Comparison of ENCODE assay signal across 8 cellular contexts in the genomic region with DNA sequence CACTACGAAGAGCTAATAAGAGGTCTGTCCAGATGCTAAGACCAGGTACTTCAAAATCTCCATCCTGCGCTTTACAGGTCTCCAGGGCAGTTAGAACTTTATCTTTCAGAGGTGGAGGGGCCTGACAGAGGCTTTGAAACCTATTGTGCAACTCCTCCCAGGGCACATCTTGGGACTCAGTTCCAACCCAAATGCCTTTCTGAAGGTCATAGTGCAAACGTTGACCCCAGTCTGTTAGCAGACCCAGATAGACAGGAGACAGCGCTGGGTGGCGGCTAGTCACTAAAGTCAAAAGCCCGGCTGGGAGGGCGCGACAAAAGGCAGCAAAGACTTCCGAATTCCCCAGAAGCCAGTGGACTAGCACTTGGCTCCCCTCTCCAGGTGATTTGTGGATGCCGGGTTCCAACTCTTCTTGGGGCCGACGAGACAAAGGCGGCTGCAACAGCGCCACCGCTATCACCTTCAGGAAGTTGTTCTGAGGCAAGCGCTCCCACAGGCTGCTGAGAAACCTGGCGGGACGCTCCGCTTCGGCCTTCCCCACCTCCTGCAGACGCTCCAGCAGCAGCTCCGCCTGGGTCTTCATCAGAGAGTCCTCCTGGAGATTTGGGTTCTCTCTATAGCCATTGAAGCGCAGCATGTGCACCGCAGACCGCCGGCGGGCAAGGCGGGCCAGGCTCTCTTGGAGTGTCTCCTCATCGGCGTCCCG. TPM values are rescaled to one million over a fixed set of nuclear protein-coding genes. Genes with fewer than 3 reads are reported as not detected.
DNase-seq lines count a peak whose midpoint lies in the region; ATAC-seq and TF ChIP-seq lines count a peak whose summit lies in the region.

No MANE protein-coding gene starts in this region.

- H3K23ac ChIP-seq in mesendoderm (ENCODE audit: low read length): no peak overlapping the region

- H2BK15ac ChIP-seq in mesendoderm (replicated peaks; ENCODE audit: low read depth): no peak overlapping the region

- H3K27ac ChIP-seq in mesendoderm (ENCODE audit: low read depth, low read length): peak overlapping the region; percentile 86

- H3K4me1 ChIP-seq in BE2C: no peaks in the 10 kb centered on the region
- H3K4me1 ChIP-seq in mesendoderm (ENCODE audit: control insufficient read depth, low read depth, low read length): no peaks in the 10 kb centered on the region

- H3K4me1 Mint-ChIP-seq in effector memory CD8-positive, alpha-beta T cell (ENCODE audit: low read depth in 2 of 2): peaks cover 23 to 34% of the 10 kb centered on the region in 2 donors

- H3K79me2 ChIP-seq in mesendoderm (ENCODE audit: control insufficient read depth, insufficient read depth, low read length): peaks cover 4% of the 10 kb centered on the region

- peaks cover 22% of the 10 kb centered on the region for H3K36me3 Mint-ChIP-seq in effector memory CD8-positive, alpha-beta T cell (ENCODE audit: insufficient read depth)

- H3K27me3 ChIP-seq in BE2C: no peaks in the 10 kb centered on the region
- no peaks in the 10 kb centered on the region for H3K27me3 ChIP-seq in mesendoderm (ENCODE audit: insufficient read depth, low read length, poor library complexity)

- H3K9me3 ChIP-seq in BE2C: no peaks in the 10 kb centered on the region

- ATAC-seq in GM19025 (IDR thresholded peaks at IDR 0.05; ENCODE audit: low read depth, unreplicated experiment) (peak; percentile 41), HG03342 (IDR thresholded peaks at IDR 0.05; ENCODE audit: unreplicated experiment) (peak; percentile 44)
- ATAC-seq in effector memory CD8-positive, alpha-beta T cell (replicated peaks): peak; percentile 51

- H3K27me3 Mint-ChIP-seq in effector memory CD8-positive, alpha-beta T cell: no peaks in the 10 kb centered on the region

- peak overlapping the region; percentile 57 for H3K4ac ChIP-seq in mesendoderm (ENCODE audit: low read depth, low read length)

- H2BK5ac ChIP-seq in mesendoderm (ENCODE audit: low read length): no peak overlapping the region

- DNase-seq in BE2C: peak; percentile 56
- DNase-seq in NCI-H226: peak; percentile 45
- DNase-seq in activated CD4-positive, alpha-beta T cell treated with anti-CD3 and anti-CD28 coated beads, Interleukin-2, amount 50 U/mL, for 1 hour: peak; percentile 60
- peak in 2 of 3 experiments; percentile 49 for DNase-seq in effector memory CD8-positive, alpha-beta T cell
- DNase-seq in mesendoderm: peak; percentile 95
- peak; percentile 20 to 33 for DNase-seq in stimulated activated CD8-positive, alpha-beta memory T cell treated with anti-CD3 and anti-CD28 coated beads, Interleukin-2, amount 100 ng/mL, for 1 hour (ENCODE audit: low read depth in 2 of 2)

- no CpG with 5 or more reads among the region's 31 CpGs for WGBS in mesendoderm (ENCODE audit: extremely low coverage, insufficient coverage, low lambda C conversion rate)

- peak overlapping the region; percentile 79 for H3K18ac ChIP-seq in mesendoderm (ENCODE audit: low read length)

- peak overlapping the region; percentile 83 for H3K9ac ChIP-seq in mesendoderm (ENCODE audit: low read length)

- H4K5ac ChIP-seq in mesendoderm (ENCODE audit: low read length): peak overlapping the region; percentile 50

- H2BK120ac ChIP-seq in mesendoderm (ENCODE audit: low read depth, low read length): no peak overlapping the region

- peak overlapping the region; percentile 47 for H3K4me2 ChIP-seq in mesendoderm (ENCODE audit: low read length)

- H3K4me3 Mint-ChIP-seq in effector memory CD8-positive, alpha-beta T cell: peak overlapping the region; percentile 97 to 98

- H3K27ac Mint-ChIP-seq in effector memory CD8-positive, alpha-beta T cell: peak overlapping the region; percentile 98 to 99

- H3K4me3 ChIP-seq in BE2C (ENCODE audit: low read depth, low read length) (peak overlapping the region; percentile 74), mesendoderm (ENCODE audit: low read length) (peak overlapping the region; percentile 71)

- no peaks in the 10 kb centered on the region for H3K79me1 ChIP-seq in mesendoderm (ENCODE audit: low read length)

- H4K8ac ChIP-seq in mesendoderm (ENCODE audit: low read depth, low read length): peak overlapping the region; percentile 7

- H3K36me3 ChIP-seq in BE2C: no peaks in the 10 kb centered on the region
- no peaks in the 10 kb centered on the region for H3K36me3 ChIP-seq in mesendoderm (ENCODE audit: control insufficient read depth, insufficient read depth, low read length)

- peak overlapping the region; percentile 94 for H3K56ac ChIP-seq in mesendoderm (ENCODE audit: low read length)

- no peak overlapping the region for H2AK5ac ChIP-seq in mesendoderm (ENCODE audit: low read length)

- H3K9me3 Mint-ChIP-seq in effector memory CD8-positive, alpha-beta T cell: no peaks in the 10 kb centered on the region

- TF ChIP-seq CTCF in BE2C (IDR thresholded peaks at IDR 0.05; ENCODE audit: low read depth, low read length): peak; percentile 47

RNA-seq across cellular contexts. Expression of a gene that starts 0.7 kb away (rescaled TPM):
- 15.8 TPM for polyA plus RNA-seq in BE2C (2012; ENCODE audit: insufficient read depth, insufficient read length, low read depth)
- polyA plus RNA-seq in mesendoderm (2013, experiment 1 of 2): 17.5 TPM
- 17.6 TPM for polyA plus RNA-seq in mesendoderm (2013, experiment 2 of 2)

RNA-seq across cellular contexts. Expression of a gene that starts 41.5 kb away (rescaled TPM):
- polyA plus RNA-seq in BE2C (2012; ENCODE audit: insufficient read depth, insufficient read length, low read depth): 1.3 TPM
- polyA plus RNA-seq in mesendoderm (2013, experiment 1 of 2): 2.1 TPM
- polyA plus RNA-seq in mesendoderm (2013, experiment 2 of 2): 2.3 TPM

Comparison
In these comparisons a context has a peak if more than half of its experiments do, and no peak if none do; other contexts are left out.
1. Peak in every context shown above with its lines: DNase-seq, ATAC-seq, H3K4me3 ChIP-seq and H3K27ac ChIP-seq.
2. DNase-seq: peak in every context shown above with its lines; median percentile 95 in mesendoderm; 60 in activated CD4-positive, alpha-beta T cell treated with anti-CD3 and anti-CD28 coated beads, Interleukin-2, amount 50 U/mL, for 1 hour; 56 in BE2C; 49 in effector memory CD8-positive, alpha-beta T cell; 45 in NCI-H226; 26 in stimulated activated CD8-positive, alpha-beta memory T cell treated with anti-CD3 and anti-CD28 coated beads, Interleukin-2, amount 100 ng/mL, for 1 hour.